ENCODE assay signal across 10 cellular contexts in genomic region chr5:131389096-131389868, GRCh38.
DNase-seq lines count a peak whose midpoint lies in the region; ATAC-seq lines count a peak whose summit lies in the region.
"Had no signal": no experiment of that assay in that cellular context is flagged by ENCODE, and none has a peak within 500 bp of the region (broad histone marks: within the 10 kb centered on the region; RNA-seq: fewer than 3 reads in every experiment).

No MANE protein-coding gene starts in this region.

- H3K4me3 Mint-ChIP-seq in activated T-cell treated with anti-CD3 and anti-CD28 coated beads, Interleukin-2, amount 50 U/mL, for 72 hours, result peak overlapping the region; percentile 68 to 90
- H3K4me3 Mint-ChIP-seq in activated T-helper 17 cell treated with anti-CD3 and anti-CD28 coated beads, Interleukin-2, amount 50 U/mL, for 72 hours, result peak overlapping the region; percentile 75
- H3K4me3 Mint-ChIP-seq in stimulated activated memory B cell treated with anti-CD40 and anti-IgM and Interleukin-4, amounts not matched to agents 10 μg/mL and 1 μg/mL and 100 μg/mL, for 72 hours, result no peak overlapping the region

- H3K36me3 Mint-ChIP-seq in activated T-cell treated with anti-CD3 and anti-CD28 coated beads, Interleukin-2, amount 50 U/mL, for 72 hours (ENCODE audit: insufficient read depth in 2 of 2), result peaks cover 15 to 56% of the 10 kb centered on the region in 2 donors
- peaks cover 100% of the 10 kb centered on the region for H3K36me3 Mint-ChIP-seq in activated T-helper 17 cell treated with anti-CD3 and anti-CD28 coated beads, Interleukin-2, amount 50 U/mL, for 72 hours (ENCODE audit: low read depth)
- H3K36me3 Mint-ChIP-seq in stimulated activated memory B cell treated with anti-CD40 and anti-IgM and Interleukin-4, amounts not matched to agents 10 μg/mL and 1 μg/mL and 100 μg/mL, for 72 hours, result peaks cover 61% of the 10 kb centered on the region

- ATAC-seq in activated T-cell treated with anti-CD3 and anti-CD28 coated beads, Interleukin-2, amount 50 U/mL, for 72 hours (replicated peaks in 1 of 2), result peak; percentile 69 to 73
- peak; percentile 83 for ATAC-seq in HG02610 (IDR thresholded peaks at IDR 0.05; ENCODE audit: unreplicated experiment)
- ATAC-seq in activated T-helper 17 cell treated with anti-CD3 and anti-CD28 coated beads, Interleukin-2, amount 50 U/mL, for 72 hours (replicated peaks), result peak; percentile 75
- ATAC-seq in stimulated activated memory B cell treated with anti-CD40 and anti-IgM and Interleukin-4, amounts not matched to agents 10 μg/mL and 1 μg/mL and 100 μg/mL, for 72 hours, result peak; percentile 53
- no peak for ATAC-seq in esophagus mucosa

- DNase-seq in activated T-cell treated with anti-CD3 and anti-CD28 coated beads, Interleukin-2, amount 50 U/mL, for 72 hours, result peak; percentile 35 to 43
- DNase-seq in activated T-cell treated with anti-CD3 and anti-CD28 coated beads, Interleukin-2, amount 50 U/mL, for 1 hour, result no peak
- DNase-seq in epidermal melanocyte (ENCODE audit: insufficient read length, low spot score) (no peak), NCI-H510A (lab: John Stamatoyannopoulos, UW) (no peak)
- DNase-seq: NCI-H510A treated with DMSO at 0.1 percent for 48 hours had no signal

- H3K27ac Mint-ChIP-seq in activated T-cell treated with anti-CD3 and anti-CD28 coated beads, Interleukin-2, amount 50 U/mL, for 72 hours, result peak overlapping the region; percentile 100
- peak overlapping the region; percentile 96 for H3K27ac Mint-ChIP-seq in activated T-helper 17 cell treated with anti-CD3 and anti-CD28 coated beads, Interleukin-2, amount 50 U/mL, for 72 hours
- peak overlapping the region; percentile 74 for H3K27ac Mint-ChIP-seq in stimulated activated memory B cell treated with anti-CD40 and anti-IgM and Interleukin-4, amounts not matched to agents 10 μg/mL and 1 μg/mL and 100 μg/mL, for 72 hours
- H3K27ac Mint-ChIP-seq: progenitor cell of endocrine pancreas had no signal

- H3K4me1 Mint-ChIP-seq in activated T-cell treated with anti-CD3 and anti-CD28 coated beads, Interleukin-2, amount 50 U/mL, for 72 hours (ENCODE audit: low read depth), result peaks cover 100% of the 10 kb centered on the region
- peaks cover 53% of the 10 kb centered on the region for H3K4me1 Mint-ChIP-seq in activated T-helper 17 cell treated with anti-CD3 and anti-CD28 coated beads, Interleukin-2, amount 50 U/mL, for 72 hours
- peaks cover 44% of the 10 kb centered on the region for H3K4me1 Mint-ChIP-seq in stimulated activated memory B cell treated with anti-CD40 and anti-IgM and Interleukin-4, amounts not matched to agents 10 μg/mL and 1 μg/mL and 100 μg/mL, for 72 hours

- no peaks in the 10 kb centered on the region for H3K9me3 Mint-ChIP-seq in activated T-cell treated with anti-CD3 and anti-CD28 coated beads, Interleukin-2, amount 50 U/mL, for 72 hours
- no peaks in the 10 kb centered on the region for H3K9me3 Mint-ChIP-seq in activated T-helper 17 cell treated with anti-CD3 and anti-CD28 coated beads, Interleukin-2, amount 50 U/mL, for 72 hours
- no peaks in the 10 kb centered on the region for H3K9me3 Mint-ChIP-seq in stimulated activated memory B cell treated with anti-CD40 and anti-IgM and Interleukin-4, amounts not matched to agents 10 μg/mL and 1 μg/mL and 100 μg/mL, for 72 hours

- H3K27me3 Mint-ChIP-seq in activated T-cell treated with anti-CD3 and anti-CD28 coated beads, Interleukin-2, amount 50 U/mL, for 72 hours (ENCODE audit: low read depth), result no peaks in the 10 kb centered on the region
- no peaks in the 10 kb centered on the region for H3K27me3 Mint-ChIP-seq in activated T-helper 17 cell treated with anti-CD3 and anti-CD28 coated beads, Interleukin-2, amount 50 U/mL, for 72 hours
- H3K27me3 Mint-ChIP-seq in stimulated activated memory B cell treated with anti-CD40 and anti-IgM and Interleukin-4, amounts not matched to agents 10 μg/mL and 1 μg/mL and 100 μg/mL, for 72 hours, result no peaks in the 10 kb centered on the region
- H3K27me3 Mint-ChIP-seq: progenitor cell of endocrine pancreas had no signal

Comparison
In these comparisons a context has a peak if more than half of its experiments do, and no peak if none do; other contexts are left out.
1. DNase-seq: peak in activated T-cell treated with anti-CD3 and anti-CD28 coated beads, Interleukin-2, amount 50 U/mL, for 72 hours (2 of 2); none in activated T-cell treated with anti-CD3 and anti-CD28 coated beads, Interleukin-2, amount 50 U/mL, for 1 hour (single experiment), epidermal melanocyte (single experiment) and NCI-H510A (single experiment).
2. Peak in every context shown above with its lines, with median percentiles within 50 percentile points of each other: H3K27ac Mint-ChIP-seq.